ENCODE assay signal across 15 cellular contexts in the genomic region with DNA sequence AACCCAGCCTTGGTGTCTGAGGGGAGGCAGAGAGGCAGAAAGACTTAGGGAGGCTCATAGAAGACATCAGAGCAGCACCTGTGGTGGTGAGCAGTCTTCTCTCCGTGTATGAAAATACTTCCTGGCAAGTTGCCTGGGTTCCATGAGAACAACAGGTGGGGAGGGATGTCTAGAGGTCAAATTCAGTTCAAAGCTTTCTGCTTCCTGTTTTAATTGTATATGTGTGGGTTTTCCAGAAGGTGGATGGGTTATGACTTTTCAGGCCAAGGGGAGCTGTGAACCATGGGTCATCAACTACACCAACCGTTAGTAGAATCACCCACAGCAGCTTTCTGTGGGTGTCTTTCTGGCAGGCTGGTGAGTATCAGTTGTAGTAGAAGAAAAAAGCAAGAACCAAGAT. TPM values are rescaled to one million over a fixed set of nuclear protein-coding genes. Genes with fewer than 3 reads are reported as not detected.
A peak's percentile ranks its signal among the peaks of the same experiment; 100 is the strongest.
DNase-seq lines count a peak whose midpoint lies in the region; ATAC-seq and TF ChIP-seq lines count a peak whose summit lies in the region.
"Had no signal": no experiment of that assay in that cellular context is flagged by ENCODE, and none has a peak within 500 bp of the region (broad histone marks: within the 10 kb centered on the region; RNA-seq: fewer than 3 reads in every experiment).

No MANE protein-coding gene starts in this region.

- H3K27me3 ChIP-seq in GM06990 (replicated peaks; ENCODE audit: control insufficient read depth, insufficient read depth, low read length) (peaks cover 2% of the 10 kb centered on the region; the same call in 1 of the 2 replicates), Caco-2 (replicated peaks; ENCODE audit: control insufficient read depth, insufficient read depth, low read length) (no peaks in the 10 kb centered on the region)
- H3K27me3 ChIP-seq: BE2C, upper lobe of left lung had no signal

- H3K4me1 ChIP-seq in Caco-2 = no peaks in the 10 kb centered on the region
- H3K4me1 ChIP-seq: BE2C, upper lobe of left lung had no signal

- no peaks in the 10 kb centered on the region for H3K9me3 Mint-ChIP-seq in Caco-2 (ENCODE audit: unreplicated experiment)

- no peak overlapping the region for H3K4me3 Mint-ChIP-seq in Caco-2 (ENCODE audit: unreplicated experiment)
- H3K4me3 Mint-ChIP-seq: activated CD8-positive, alpha-beta memory T cell treated with anti-CD3 and anti-CD28 coated beads, Interleukin-2, amount 10 ng/mL, durations not matched to agents 7 days and 5 days had no signal

- no peak overlapping the region for H3K4me3 ChIP-seq in GM06990 (replicated peaks; ENCODE audit: low read depth, low read length)
- no peak overlapping the region for H3K4me3 ChIP-seq in Caco-2 (ENCODE audit: low read depth, low read length)
- H3K4me3 ChIP-seq: upper lobe of left lung had no signal

- intact Hi-C loops in Caco-2 (cut with micrococcal nuclease; ENCODE audit: unreplicated experiment) = no loop called here

- CTCF ChIA-PET in Caco-2 (lab: Charles Lee) = no interaction called here

- no peaks in the 10 kb centered on the region for H3K4me1 Mint-ChIP-seq in Caco-2 (ENCODE audit: low read depth, unreplicated experiment)

- BruUV-seq in Caco-2 (replicated peaks; lab: Mats Ljungman, UMichigan) = no TSS peak

- H3K27ac Mint-ChIP-seq in Caco-2 (ENCODE audit: unreplicated experiment) = no peak overlapping the region
- H3K27ac Mint-ChIP-seq: activated CD8-positive, alpha-beta memory T cell treated with anti-CD3 and anti-CD28 coated beads, Interleukin-2, amount 10 ng/mL, durations not matched to agents 7 days and 5 days had no signal

- ATAC-seq in GM19438 (IDR thresholded peaks at IDR 0.05; ENCODE audit: low read depth, unreplicated experiment) (peak; percentile 55), HG03025 (IDR thresholded peaks at IDR 0.05; ENCODE audit: low FRiP score, unreplicated experiment) (peak; percentile 66), GM21737 (IDR thresholded peaks at IDR 0.05; ENCODE audit: unreplicated experiment) (no peak)
- ATAC-seq: activated CD8-positive, alpha-beta memory T cell treated with anti-CD3 and anti-CD28 coated beads, Interleukin-2, amount 10 ng/mL, durations not matched to agents 7 days and 5 days had no signal

- H3K9me3 ChIP-seq in Caco-2 = no peaks in the 10 kb centered on the region
- H3K9me3 ChIP-seq: BE2C, upper lobe of left lung had no signal

- peaks cover 8% of the 10 kb centered on the region for H3K27me3 Mint-ChIP-seq in Caco-2 (ENCODE audit: insufficient read depth, unreplicated experiment)
- H3K27me3 Mint-ChIP-seq: activated CD8-positive, alpha-beta memory T cell treated with anti-CD3 and anti-CD28 coated beads, Interleukin-2, amount 10 ng/mL, durations not matched to agents 7 days and 5 days had no signal

- POLR2A ChIA-PET in Caco-2 (lab: Charles Lee) = no interaction called here

- no peaks in the 10 kb centered on the region for H3K36me3 ChIP-seq in GM06990 (ENCODE audit: control insufficient read depth, insufficient read depth, low read length)
- H3K36me3 ChIP-seq in Caco-2 (ENCODE audit: control insufficient read depth, insufficient read depth, low read length) = no peaks in the 10 kb centered on the region
- H3K36me3 ChIP-seq: BE2C, upper lobe of left lung had no signal

- H3K36me3 Mint-ChIP-seq in Caco-2 (ENCODE audit: insufficient read depth, unreplicated experiment) = no peaks in the 10 kb centered on the region
- H3K36me3 Mint-ChIP-seq: activated CD8-positive, alpha-beta memory T cell treated with anti-CD3 and anti-CD28 coated beads, Interleukin-2, amount 10 ng/mL, durations not matched to agents 7 days and 5 days had no signal

- DNase-seq in GM06990 (ENCODE audit: extremely low read depth, insufficient read length) = peak; percentile 65
- DNase-seq in NCI-H2029 treated with DMSO at 0.1 percent for 48 hours (lab: John Stamatoyannopoulos, UW) = peak; percentile 23
- no peak for DNase-seq in SIG-M5 treated with dmso at 0.1 percent for 504 hours (lab: John Stamatoyannopoulos, UW; ENCODE audit: unreplicated experiment)
- DNase-seq in Caco-2 = no peak
- no peak for DNase-seq in activated gamma-delta T cell (lab: John Stamatoyannopoulos, UW)
- DNase-seq: activated CD8-positive, alpha-beta memory T cell treated with anti-CD3 and anti-CD28 coated beads, Interleukin-2, amount 10 ng/mL, durations not matched to agents 7 days and 5 days; amygdala; BE2C; effector memory CD4-positive, alpha-beta T cell; head of caudate nucleus; NCI-H526 treated with DMSO at 0.1 percent for 48 hours; upper lobe of left lung had no signal

- TF ChIP-seq CTCF in GM06990 (IDR thresholded peaks at IDR 0.05; ENCODE audit: insufficient read depth, low read length, poor library complexity, severe bottlenecking) = no peak
- no peak for TF ChIP-seq CTCF in Caco-2 (IDR thresholded peaks at IDR 0.05; ENCODE audit: insufficient read depth in 1 of 2, low read depth in 1 of 2, low read length in 1 of 2, severe bottlenecking in 1 of 2, unreplicated experiment in 1 of 2)

RNA-seq across cellular contexts. Expression of gene FCRL2, which starts 4.1 kb away (rescaled TPM):
- total RNA-seq in Caco-2 (2022) = not detected in 2 replicates
- total RNA-seq: activated CD8-positive, alpha-beta memory T cell treated with anti-CD3 and anti-CD28 coated beads, Interleukin-2, amount 10 ng/mL, durations not matched to agents 7 days and 5 days had no signal

RNA-seq across cellular contexts. Expression of gene FCRL1, which starts 38.9 kb away (rescaled TPM):
- total RNA-seq in Caco-2 (2022) = not detected in 2 replicates
- total RNA-seq: activated CD8-positive, alpha-beta memory T cell treated with anti-CD3 and anti-CD28 coated beads, Interleukin-2, amount 10 ng/mL, durations not matched to agents 7 days and 5 days had no signal

Comparison
In these comparisons a context has a peak if more than half of its experiments do, and no peak if none do; other contexts are left out.
1. DNase-seq: peak in GM06990 (single experiment) and NCI-H2029 treated with DMSO at 0.1 percent for 48 hours (single experiment); none in SIG-M5 treated with dmso at 0.1 percent for 504 hours (single experiment), Caco-2 (0 of 2) and activated gamma-delta T cell (single experiment).